Comparison of ENCODE assay signal across 7 cellular contexts in genomic region chr10:92066386-92066785, GRCh38.
"Had no signal": no experiment of that assay in that cellular context is flagged by ENCODE, and none has a peak within 500 bp of the region (broad histone marks: within the 10 kb centered on the region; RNA-seq: fewer than 3 reads in every experiment).

No MANE protein-coding gene starts in this region.

- H3K27ac ChIP-seq: HL-60, KMS-11 had no signal

- H3K4me3 ChIP-seq: K562 had no signal

- ATAC-seq: HepG2, K562 had no signal

- H3K9ac ChIP-seq: KMS-11 had no signal

- DNase-seq: IMR-90, KBM-7, KG1 had no signal

- H3K4me2 ChIP-seq: KMS-11 had no signal
